8 cellular contexts compared by ENCODE assay signal in genomic region chr17:42683407-42684031, GRCh38. TPM values are rescaled to one million over a fixed set of nuclear protein-coding genes. Genes with fewer than 3 reads are reported as not detected.
DNase-seq lines count a peak whose midpoint lies in the region; ATAC-seq, FAIRE-seq and TF ChIP-seq lines count a peak whose summit lies in the region.

No MANE protein-coding gene starts in this region.

- peak overlapping the region; percentile 95 for H3K27ac Mint-ChIP-seq in chondrocyte (ENCODE audit: unreplicated experiment)

- peaks cover 38% of the 10 kb centered on the region for H3K4me1 Mint-ChIP-seq in chondrocyte (ENCODE audit: low read depth)

- H3K4me3 Mint-ChIP-seq in chondrocyte (ENCODE audit: unreplicated experiment): peak overlapping the region; percentile 82

- peaks cover 14% of the 10 kb centered on the region for H3K36me3 Mint-ChIP-seq in chondrocyte (ENCODE audit: low read depth)

- H3K9me3 Mint-ChIP-seq in chondrocyte (ENCODE audit: low read depth): no peaks in the 10 kb centered on the region

- no peak for FAIRE-seq in D721Med (lab: Jason Lieb, UNC)

- TF ChIP-seq CTCF in chondrocyte (IDR thresholded peaks at IDR 0.05) (no peak), D721Med (IDR thresholded peaks at IDR 0.05; ENCODE audit: insufficient read depth, missing control alignments) (no peak)

- ATAC-seq in GM19397 (IDR thresholded peaks at IDR 0.05; ENCODE audit: unreplicated experiment): no peak

- H3K27me3 Mint-ChIP-seq in chondrocyte (ENCODE audit: low read depth): no peaks in the 10 kb centered on the region

- peak; percentile 36 for DNase-seq in stimulated activated CD4-positive, alpha-beta T cell treated with anti-CD3 and anti-CD28 coated beads, Interleukin-15, amount 100 ng/mL, for 24 hours
- DNase-seq in stimulated activated CD4-positive, alpha-beta T cell treated with anti-CD3 and anti-CD28 coated beads, Interleukin-2, amount 100 ng/mL, for 48 hours: no peak
- DNase-seq in chondrocyte (ENCODE audit: low spot score): no peak
- peak; percentile 42 to 67 for DNase-seq in lung microvascular endothelial cell (ENCODE audit: low read depth in 2 of 2)
- DNase-seq in D341Med (ENCODE audit: low spot score): no peak
- DNase-seq in NCI-H446 (lab: John Stamatoyannopoulos, UW): no peak
- DNase-seq in D721Med (ENCODE audit: insufficient read length, low spot score): no peak

RNA-seq across cellular contexts. Expression of gene CNTNAP1, which starts 1.2 kb away (rescaled TPM):
- 22.8 to 43.6 TPM (median 42.1 TPM) in 3 replicates for total RNA-seq in chondrocyte
- 6.7 and 15.3 TPM in 2 replicates for total RNA-seq in lung microvascular endothelial cell

RNA-seq across cellular contexts. Expression of gene CCR10, which starts 1.9 kb away (rescaled TPM):
- 1.2 to 1.8 TPM (median 1.6 TPM) in 3 replicates for total RNA-seq in chondrocyte
- total RNA-seq in lung microvascular endothelial cell: 2.0 and 3.5 TPM in 2 replicates

RNA-seq across cellular contexts. Expression of gene PLEKHH3, which starts 6.7 kb away (rescaled TPM):
- 23.7 to 41.5 TPM (median 38.7 TPM) in 3 replicates for total RNA-seq in chondrocyte
- 10.2 and 11.9 TPM in 2 replicates for total RNA-seq in lung microvascular endothelial cell

RNA-seq across cellular contexts. Expression of gene TUBG2, which starts 24.4 kb away (rescaled TPM):
- total RNA-seq in chondrocyte: 26.2 to 36.5 TPM (median 29.2 TPM) in 3 replicates
- 3.5 and 4.8 TPM in 2 replicates for total RNA-seq in lung microvascular endothelial cell

Comparison
In these comparisons a context has a peak if more than half of its experiments do, and no peak if none do; other contexts are left out.
1. DNase-seq: peak in stimulated activated CD4-positive, alpha-beta T cell treated with anti-CD3 and anti-CD28 coated beads, Interleukin-15, amount 100 ng/mL, for 24 hours (single experiment) and lung microvascular endothelial cell (2 of 2); none in stimulated activated CD4-positive, alpha-beta T cell treated with anti-CD3 and anti-CD28 coated beads, Interleukin-2, amount 100 ng/mL, for 48 hours (0 of 2), chondrocyte (single experiment), D341Med (single experiment), NCI-H446 (0 of 2) and D721Med (single experiment).